8 cellular contexts compared by ENCODE assay signal in genomic region chrX:118603981-118604380, GRCh38.
DNase-seq lines count a peak whose midpoint lies in the region; FAIRE-seq and TF ChIP-seq lines count a peak whose summit lies in the region.

No MANE protein-coding gene starts in this region.

- no peaks in the 10 kb centered on the region for H3K9me3 Mint-ChIP-seq in brain

- no TSS peak for BruUV-seq in A673 (replicated peaks; lab: Mats Ljungman, UMichigan)

- no peak for FAIRE-seq in small intestine (lab: Jason Lieb, UNC)

- 100% methylated on average over 1 of the region's 7 CpGs for WGBS in iPS DF 6.9 (ENCODE audit: insufficient coverage, insufficient read length)
- WGBS in small intestine, 3 donors: 16 to 20% (median 16%) methylated on average over 7 of the region's 7 CpGs

- CTCF ChIA-PET in A673 (lab: Charles Lee): no interaction called here

- H3K4me1 ChIP-seq in A673 (ENCODE audit: insufficient read depth, low read length, poor library complexity, severe bottlenecking) (no peaks in the 10 kb centered on the region), SJSA1 (replicated peaks) (0 out of 2 replicates have a peak, but pooled peaks cover 3% of the 10 kb centered on the region), iPS DF 6.9 (ENCODE audit: control insufficient read depth, insufficient read depth, low read length) (no peaks in the 10 kb centered on the region), small intestine (ENCODE audit: control insufficient read depth in 2 of 2, insufficient read depth in 1 of 2, low read depth in 1 of 2, low read length in 1 of 2) (no peaks in the 10 kb centered on the region)

- H3K4me3 ChIP-seq in A673 (ENCODE audit: low read depth, low read length, poor library complexity, severe bottlenecking) (no peak overlapping the region), SJSA1 (no peak overlapping the region), iPS DF 6.9 (ENCODE audit: low read length) (no peak overlapping the region), small intestine (ENCODE audit: low read depth in 1 of 2, low read length in 2 of 2) (no peak overlapping the region)

- TF ChIP-seq CTCF in A673 (conservative IDR thresholded peaks at IDR 0.05; ENCODE audit: low read depth, low read length) (peak; percentile 83), GM12873 (IDR thresholded peaks at IDR 0.05; ENCODE audit: insufficient read depth, low read depth, low read length, missing control alignments) (peak; percentile 94), LNCAP (IDR thresholded peaks at IDR 0.05) (peak; percentile 69), brain (conservative IDR thresholded peaks at IDR 0.05) (peak; percentile 76)

- H3K36me3 ChIP-seq in A673 (ENCODE audit: insufficient read depth, low read length, poor library complexity, severe bottlenecking) (no peaks in the 10 kb centered on the region), SJSA1 (no peaks in the 10 kb centered on the region), iPS DF 6.9 (ENCODE audit: control insufficient read depth, insufficient read depth, low read length) (no peaks in the 10 kb centered on the region), small intestine (ENCODE audit: control insufficient read depth in 2 of 2, insufficient read depth in 2 of 2, low read length in 2 of 2) (no peaks in the 10 kb centered on the region)

- H3K27ac ChIP-seq in A673 (ENCODE audit: low read depth, low read length, poor library complexity, severe bottlenecking): no peak overlapping the region
- no peak overlapping the region for H3K27ac ChIP-seq in SJSA1
- no peak overlapping the region for H3K27ac ChIP-seq in iPS DF 6.9 (ENCODE audit: low read length)
- no peak overlapping the region for H3K27ac ChIP-seq in small intestine (ENCODE audit: low read depth in 1 of 2, low read length in 1 of 2)

- H3K4me3 Mint-ChIP-seq in brain: peak overlapping the region in 4 of 5 experiments; percentile 35 to 77 (median 46)

- no peaks in the 10 kb centered on the region for H3K27me3 Mint-ChIP-seq in brain

- peaks cover 12% of the 10 kb centered on the region for H3K36me3 Mint-ChIP-seq in brain

- H3K27me3 ChIP-seq in A673 (replicated peaks; ENCODE audit: insufficient read depth, low read depth, low read length, poor library complexity) (no peaks in the 10 kb centered on the region), SJSA1 (replicated peaks) (no peaks in the 10 kb centered on the region), iPS DF 6.9 (ENCODE audit: control insufficient read depth, insufficient read depth, low read length) (no peaks in the 10 kb centered on the region), small intestine (ENCODE audit: control insufficient read depth in 2 of 2, insufficient read depth in 2 of 2, low read length in 2 of 2) (no peaks in the 10 kb centered on the region)

- no peak overlapping the region for H3K27ac Mint-ChIP-seq in brain

- H3K9me3 ChIP-seq in A673 (ENCODE audit: low read depth, low read length, poor library complexity, severe bottlenecking) (no peaks in the 10 kb centered on the region), SJSA1 (replicated peaks) (no peaks in the 10 kb centered on the region), iPS DF 6.9 (ENCODE audit: control insufficient read depth, insufficient read depth, low read length) (no peaks in the 10 kb centered on the region), small intestine (ENCODE audit: control insufficient read depth, low read depth) (no peaks in the 10 kb centered on the region)

- DNase-seq in A673 (ENCODE audit: low spot score) (peak; percentile 79), SJSA1 (ENCODE audit: low read depth in 1 of 2, low spot score in 2 of 2) (peak; percentile 33 to 47), iPS DF 6.9 (ENCODE audit: low read depth, low spot score) (peak; percentile 35), small intestine (peak; percentile 21), posterior vena cava (ENCODE audit: low spot score) (no peak)

- intact Hi-C loops in A673 (cut with micrococcal nuclease; ENCODE audit: unreplicated experiment): loop anchor here (1.0 to 5.0 kb wide), 2 partner anchors 203 to 463 kb away; no protein-coding TSS in a partner anchor
- intact Hi-C loops in posterior vena cava (cut with DNase I): loop anchor here (5.0 to 10.0 kb wide), 2 partner anchors 142 to 149 kb away; no protein-coding TSS in a partner anchor

- POLR2A ChIA-PET in A673 (lab: Charles Lee; ENCODE audit: low non-redundant PET): no interaction called here

- peaks cover 7% of the 10 kb centered on the region for H3K4me1 Mint-ChIP-seq in brain
